2 cellular contexts compared by ENCODE assay signal in the genomic region with DNA sequence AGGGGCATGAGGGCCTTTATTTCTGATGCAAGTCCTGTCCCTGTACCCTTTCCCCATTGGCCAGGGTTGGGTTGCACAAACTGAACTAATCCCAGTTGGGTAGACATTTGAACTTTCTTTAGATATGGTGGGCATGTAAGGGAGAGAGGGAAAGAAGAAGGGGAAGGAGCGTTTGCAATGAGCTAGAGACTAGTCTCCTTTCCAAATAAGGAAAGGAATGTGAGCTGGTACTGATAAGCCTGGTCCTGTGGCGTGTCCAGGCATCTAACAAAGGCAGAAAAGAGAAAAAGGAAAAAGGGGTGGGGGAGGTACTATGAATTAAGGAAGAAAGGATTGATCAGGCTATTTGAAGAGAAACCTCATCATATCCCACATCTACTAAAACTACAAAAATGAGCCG.
A peak's percentile ranks its signal among the peaks of the same experiment; 100 is the strongest.
TF ChIP-seq lines count a peak whose summit lies in the region.

No MANE protein-coding gene starts in this region.

TF ChIP-seq in HEK293, 187 proteins besides CTCF, POLR2A, EP300 and RAD21:
- TF ChIP-seq ZNF610 (tag by site-specific recombination; IDR thresholded peaks at IDR 0.05; ENCODE audit: borderline replicate concordance), result peak; percentile 61; the same call in 1 of the 2 replicates
- TF ChIP-seq, protein P1, sequence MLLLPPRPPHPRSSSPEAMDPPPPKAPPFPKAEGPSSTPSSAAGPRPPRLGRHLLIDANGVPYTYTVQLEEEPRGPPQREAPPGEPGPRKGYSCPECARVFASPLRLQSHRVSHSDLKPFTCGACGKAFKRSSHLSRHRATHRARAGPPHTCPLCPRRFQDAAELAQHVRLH (tag by site-specific recombination; IDR thresholded peaks at IDR 0.05), result no peak

TF ChIP-seq in K562, 482 proteins besides CTCF, POLR2A, EP300 and RAD21:
- TF ChIP-seq COPS2 (conservative IDR thresholded peaks at IDR 0.05) (no peak), TEAD2 (tag; IDR thresholded peaks at IDR 0.05) (0 out of 2 replicates have a peak, but pooled peaks have one; percentile 39), FOXM1 (IDR thresholded peaks at IDR 0.05; ENCODE audit: low read depth) (no peak), FOXM1 (CRISPR knock-in tag; IDR thresholded peaks at IDR 0.05; ENCODE audit: low read depth) (no peak), RBBP5 (IDR thresholded peaks at IDR 0.05; ENCODE audit: borderline replicate concordance, insufficient read depth, low read length, poor library complexity, severe bottlenecking) (no peak), KDM5B (IDR thresholded peaks at IDR 0.05; ENCODE audit: insufficient replicate concordance, low read depth, low read length) (no peak), TEAD1 (CRISPR knock-in tag; IDR thresholded peaks at IDR 0.05) (peak; percentile 73 to 86; a peak in 2 of 4 replicates), FOXP1 (CRISPR knock-in tag; IDR thresholded peaks at IDR 0.05) (no peak), NFIC (IDR thresholded peaks at IDR 0.05) (peak; percentile 73; the same call in 1 of the 2 replicates), SRF (CRISPR knock-in tag; IDR thresholded peaks at IDR 0.05) (peak; percentile 57 to 95; a peak in 3 of 4 replicates), NUFIP1 (IDR thresholded peaks at IDR 0.05; ENCODE audit: partially characterized antibody) (no peak), TEAD4 (IDR thresholded peaks at IDR 0.05; ENCODE audit: low read length) (peak; percentile 65; the same call in 1 of the 2 replicates), TEAD4 (CRISPR knock-in tag; IDR thresholded peaks at IDR 0.05; ENCODE audit: borderline replicate concordance) (no peak), ARID1B (IDR thresholded peaks at IDR 0.05) (peak; percentile 28; the same call in 1 of the 2 replicates)
- TF ChIP-seq, protein P2, sequence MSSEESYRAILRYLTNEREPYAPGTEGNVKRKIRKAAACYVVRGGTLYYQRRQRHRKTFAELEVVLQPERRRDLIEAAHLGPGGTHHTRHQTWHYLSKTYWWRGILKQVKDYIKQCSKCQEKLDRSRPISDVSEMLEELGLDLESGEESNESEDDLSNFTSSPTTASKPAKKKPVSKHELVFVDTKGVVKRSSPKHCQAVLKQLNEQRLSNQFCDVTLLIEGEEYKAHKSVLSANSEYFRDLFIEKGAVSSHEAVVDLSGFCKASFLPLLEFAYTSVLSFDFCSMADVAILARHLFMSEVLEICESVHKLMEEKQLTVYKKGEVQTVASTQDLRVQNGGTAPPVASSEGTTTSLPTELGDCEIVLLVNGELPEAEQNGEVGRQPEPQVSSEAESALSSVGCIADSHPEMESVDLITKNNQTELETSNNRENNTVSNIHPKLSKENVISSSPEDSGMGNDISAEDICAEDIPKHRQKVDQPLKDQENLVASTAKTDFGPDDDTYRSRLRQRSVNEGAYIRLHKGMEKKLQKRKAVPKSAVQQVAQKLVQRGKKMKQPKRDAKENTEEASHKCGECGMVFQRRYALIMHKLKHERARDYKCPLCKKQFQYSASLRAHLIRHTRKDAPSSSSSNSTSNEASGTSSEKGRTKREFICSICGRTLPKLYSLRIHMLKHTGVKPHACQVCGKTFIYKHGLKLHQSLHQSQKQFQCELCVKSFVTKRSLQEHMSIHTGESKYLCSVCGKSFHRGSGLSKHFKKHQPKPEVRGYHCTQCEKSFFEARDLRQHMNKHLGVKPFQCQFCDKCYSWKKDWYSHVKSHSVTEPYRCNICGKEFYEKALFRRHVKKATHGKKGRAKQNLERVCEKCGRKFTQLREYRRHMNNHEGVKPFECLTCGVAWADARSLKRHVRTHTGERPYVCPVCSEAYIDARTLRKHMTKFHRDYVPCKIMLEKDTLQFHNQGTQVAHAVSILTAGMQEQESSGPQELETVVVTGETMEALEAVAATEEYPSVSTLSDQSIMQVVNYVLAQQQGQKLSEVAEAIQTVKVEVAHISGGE (CRISPR knock-in tag; IDR thresholded peaks at IDR 0.05), result 0 out of 6 replicates have a peak, but pooled peaks of 1 of the 3 experiments have one; percentile 19
